8 cellular contexts compared by ENCODE assay signal in genomic region chrX:73943572-73943899, GRCh38.
DNase-seq lines count a peak whose midpoint lies in the region; ATAC-seq and TF ChIP-seq lines count a peak whose summit lies in the region.

No MANE protein-coding gene starts in this region.

- no peaks in the 10 kb centered on the region for H3K27me3 ChIP-seq in CD4-positive, CD25-positive, alpha-beta regulatory T cell (ENCODE audit: control insufficient read depth, insufficient read depth, low read length)
- H3K27me3 ChIP-seq in MM.1S (replicated peaks; ENCODE audit: insufficient read depth, low read length) (no peaks in the 10 kb centered on the region), duodenal mucosa (ENCODE audit: control insufficient read depth in 1 of 2, insufficient read depth in 2 of 2, low read length in 2 of 2) (no peaks in the 10 kb centered on the region)

- H3K36me3 ChIP-seq in CD4-positive, CD25-positive, alpha-beta regulatory T cell (ENCODE audit: control insufficient read depth, insufficient read depth, low read length), result no peaks in the 10 kb centered on the region
- no peaks in the 10 kb centered on the region for H3K36me3 ChIP-seq in MM.1S (replicated peaks; ENCODE audit: insufficient read depth, low read length)
- no peaks in the 10 kb centered on the region for H3K36me3 ChIP-seq in duodenal mucosa (ENCODE audit: control insufficient read depth in 1 of 2, insufficient read depth in 2 of 2, low read length in 2 of 2)

- H3K79me2 ChIP-seq in MM.1S (ENCODE audit: low read length), result peaks cover 38% of the 10 kb centered on the region

- no peak for ATAC-seq in CD4-positive, CD25-positive, alpha-beta regulatory T cell (ENCODE audit: low read depth in 2 of 2)
- no peak for ATAC-seq in GM18868 (IDR thresholded peaks at IDR 0.05; ENCODE audit: unreplicated experiment)

- no peaks in the 10 kb centered on the region for H3K9me3 ChIP-seq in CD4-positive, CD25-positive, alpha-beta regulatory T cell (ENCODE audit: control insufficient read depth in 2 of 2, low read length in 2 of 2)
- H3K9me3 ChIP-seq in MM.1S (replicated peaks; ENCODE audit: insufficient read depth, low read length) (no peaks in the 10 kb centered on the region), duodenal mucosa (ENCODE audit: control insufficient read depth in 1 of 2, low read length in 2 of 2) (no peaks in the 10 kb centered on the region)

- no peaks in the 10 kb centered on the region for H3K9me2 ChIP-seq in MM.1S (replicated peaks; ENCODE audit: insufficient read depth, low read length)

- H3K4me1 Mint-ChIP-seq in CD4-positive, CD25-positive, alpha-beta regulatory T cell, result peaks cover 8 to 44% (median 11%) of the 10 kb centered on the region in 4 donors
- H3K4me1 Mint-ChIP-seq in neural crest cell, result peaks cover 37% of the 10 kb centered on the region

- no peaks in the 10 kb centered on the region for H3K9me3 Mint-ChIP-seq in CD4-positive, CD25-positive, alpha-beta regulatory T cell
- H3K9me3 Mint-ChIP-seq in neural crest cell, result no peaks in the 10 kb centered on the region

- H2AFZ ChIP-seq in MM.1S (ENCODE audit: low read length), result peak overlapping the region; percentile 99

- peaks cover 12% of the 10 kb centered on the region for H3K4me1 ChIP-seq in CD4-positive, CD25-positive, alpha-beta regulatory T cell (ENCODE audit: control insufficient read depth, insufficient read depth, low read length, poor library complexity, severe bottlenecking)
- no peaks in the 10 kb centered on the region for H3K4me1 ChIP-seq in MM.1S (ENCODE audit: low read length)
- H3K4me1 ChIP-seq in duodenal mucosa (ENCODE audit: control insufficient read depth in 1 of 2, insufficient read depth in 2 of 2, low read length in 2 of 2), result no peaks in the 10 kb centered on the region

- H3K27ac Mint-ChIP-seq in CD4-positive, CD25-positive, alpha-beta regulatory T cell, result peak overlapping the region in 2 of 3 donors; percentile 99
- peak overlapping the region; percentile 96 for H3K27ac Mint-ChIP-seq in neural crest cell (ENCODE audit: unreplicated experiment)

- peak overlapping the region; percentile 95 to 99 (median 96) for H3K4me3 Mint-ChIP-seq in CD4-positive, CD25-positive, alpha-beta regulatory T cell
- peak overlapping the region; percentile 97 for H3K4me3 Mint-ChIP-seq in neural crest cell

- H3K9ac ChIP-seq in MM.1S (ENCODE audit: low read length), result peak overlapping the region; percentile 20; the same call in 1 of the 2 replicates
- H3K9ac ChIP-seq in duodenal mucosa (ENCODE audit: low read depth in 1 of 2, low read length in 2 of 2), result peak overlapping the region in 1 of 2 donors; percentile 93

- peak overlapping the region; percentile 81 for H3K27ac ChIP-seq in CD4-positive, CD25-positive, alpha-beta regulatory T cell (ENCODE audit: insufficient read depth, low read length, poor library complexity, severe bottlenecking)
- H3K27ac ChIP-seq in MM.1S (ENCODE audit: low read length) (no peak overlapping the region), duodenal mucosa (ENCODE audit: low read depth, low read length) (no peak overlapping the region)

- no peak for DNase-seq in CD4-positive, CD25-positive, alpha-beta regulatory T cell
- DNase-seq in MM.1S (no peak), neural crest cell (ENCODE audit: low read depth, low spot score) (no peak), foreskin melanocyte (no peak), LoVo (ENCODE audit: low spot score) (no peak), NCI-H1105 (lab: John Stamatoyannopoulos, UW) (no peak)

- peak overlapping the region; percentile 89 for H3K4me3 ChIP-seq in CD4-positive, CD25-positive, alpha-beta regulatory T cell (ENCODE audit: low read depth, low read length)
- H3K4me3 ChIP-seq in MM.1S (ENCODE audit: low read length), result peak overlapping the region; percentile 95
- H3K4me3 ChIP-seq in duodenal mucosa (ENCODE audit: low read depth in 1 of 2, low read length in 2 of 2), result peak overlapping the region; percentile 75 to 95

- TF ChIP-seq CTCF in MM.1S (IDR thresholded peaks at IDR 0.05; ENCODE audit: low read length) (no peak), neural crest cell (conservative IDR thresholded peaks at IDR 0.05) (no peak)

- H3K27me3 Mint-ChIP-seq in CD4-positive, CD25-positive, alpha-beta regulatory T cell, result peaks cover 8% of the 10 kb centered on the region
- no peaks in the 10 kb centered on the region for H3K27me3 Mint-ChIP-seq in neural crest cell (ENCODE audit: low read depth)

- peaks cover 17% of the 10 kb centered on the region for H3K36me3 Mint-ChIP-seq in CD4-positive, CD25-positive, alpha-beta regulatory T cell
- peaks cover 10% of the 10 kb centered on the region for H3K36me3 Mint-ChIP-seq in neural crest cell (ENCODE audit: low read depth)

- peak overlapping the region; percentile 79 for H3K4me2 ChIP-seq in MM.1S (ENCODE audit: low read depth, low read length)

- H3F3A ChIP-seq in MM.1S (ENCODE audit: insufficient read depth, low read length), result no peaks in the 10 kb centered on the region

- H4K20me1 ChIP-seq in MM.1S (ENCODE audit: insufficient read depth, low read length), result no peaks in the 10 kb centered on the region
